In the genomic region with DNA sequence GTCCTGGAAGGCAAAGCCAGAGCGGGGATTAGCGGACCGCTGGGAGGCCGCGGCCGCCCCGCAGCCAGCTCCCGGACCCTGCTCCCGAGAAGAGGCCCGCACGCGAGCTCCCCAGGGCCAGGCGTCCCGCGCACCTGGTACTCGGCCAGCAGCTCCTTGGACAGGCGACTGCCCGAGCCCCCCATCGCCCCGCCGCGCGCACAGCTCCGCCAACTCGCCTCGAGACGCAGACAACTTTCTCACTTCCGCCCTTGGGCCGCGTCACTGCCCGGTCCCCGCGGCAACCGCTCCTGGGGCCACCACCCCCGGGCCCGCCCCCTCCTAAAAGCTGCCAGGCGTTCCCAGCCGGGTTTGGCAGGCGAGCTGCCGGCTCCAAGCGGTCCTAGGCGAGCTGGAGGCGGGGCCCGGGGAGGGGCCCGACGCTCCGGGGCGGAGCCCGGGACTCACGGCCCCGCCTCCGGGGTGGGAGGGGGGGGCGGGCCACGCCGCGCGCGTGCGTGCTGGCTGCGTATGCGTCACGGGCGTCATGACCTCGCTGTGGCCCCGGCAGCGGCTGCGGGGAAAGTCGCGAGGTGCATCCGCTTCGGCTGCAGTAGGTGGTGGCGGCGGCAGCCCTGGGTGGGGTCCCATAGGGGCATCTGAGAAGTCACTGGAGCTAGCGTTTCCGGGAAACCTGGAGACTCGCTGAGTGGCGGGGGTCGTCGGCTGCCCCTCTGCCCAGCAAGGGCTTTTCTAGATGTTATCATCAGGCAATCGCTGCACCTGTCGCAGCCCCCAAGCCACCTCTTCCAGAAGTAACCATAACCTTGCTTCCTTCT, we compare ENCODE assay signal across 8 cellular contexts.
DNase-seq lines count a peak whose midpoint lies in the region; ATAC-seq lines count a peak whose summit lies in the region.

Gene CIB1, minus strand, starts transcription at position 241 of the 818 bp plus-strand sequence. Its CDS starts 56 bp downstream, at position 185.
Gene GDPGP1, plus strand, starts transcription at position 509 of the 818 bp plus-strand sequence. CDS start 6,700 bp downstream, outside the sequence.

- ATAC-seq in GM19043 (IDR thresholded peaks at IDR 0.05; ENCODE audit: low read depth, unreplicated experiment): peak; percentile 87
- peak; percentile 91 for ATAC-seq in HG03354 (IDR thresholded peaks at IDR 0.05; ENCODE audit: poor library complexity, severe bottlenecking, unreplicated experiment)

- DNase-seq in AG20443 (ENCODE audit: low spot score) (peak; percentile 100), NCI-H446 (lab: John Stamatoyannopoulos, UW) (peak; percentile 63 to 97), iris pigment epithelial cell (ENCODE audit: low read depth) (peak; percentile 97)
- peak; percentile 92 for DNase-seq in activated CD4-positive, CD25-positive, alpha-beta regulatory T cell treated with anti-CD3 and anti-CD28 coated beads, Interleukin-2, amount 50 U/mL, for 16 hours (ENCODE audit: low read depth, low spot score)
- peak; percentile 97 for DNase-seq in central memory CD4-positive, alpha-beta T cell
- peak; percentile 93 to 96 for DNase-seq in stimulated activated CD4-positive, alpha-beta T cell treated with anti-CD3 and anti-CD28 coated beads, Interleukin-12 subunit alpha, Interleukin-12 subunit beta, amount 100 ng/mL, for 24 hours (ENCODE audit: low read depth in 2 of 2)

Comparison
In these comparisons a context has a peak if more than half of its experiments do, and no peak if none do; other contexts are left out.
1. Peak in every context shown above with its lines: DNase-seq and ATAC-seq.